ENCODE assay signal across 14 cellular contexts in the genomic region with DNA sequence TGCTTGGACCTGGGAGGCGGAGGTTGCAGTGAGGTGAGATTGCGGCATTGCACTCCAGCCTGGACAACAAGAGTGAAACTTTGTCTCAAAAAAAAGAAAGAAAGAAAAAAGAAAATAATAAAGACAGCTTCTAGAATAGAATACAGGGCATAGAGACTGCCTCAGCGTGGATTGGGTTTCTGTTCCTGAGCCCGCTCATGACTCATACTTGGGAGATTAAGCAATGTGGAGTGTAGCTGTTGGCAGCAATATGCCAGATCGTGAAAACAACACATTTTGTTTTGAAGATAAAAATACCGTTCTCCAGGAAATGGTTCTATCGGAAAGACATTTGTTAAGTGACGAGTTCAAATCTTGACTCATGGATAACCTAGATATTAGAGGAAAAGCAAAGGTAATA.
DNase-seq lines count a peak whose midpoint lies in the region; ATAC-seq and TF ChIP-seq lines count a peak whose summit lies in the region.
"Had no signal": no experiment of that assay in that cellular context is flagged by ENCODE, and none has a peak within 500 bp of the region (broad histone marks: within the 10 kb centered on the region; RNA-seq: fewer than 3 reads in every experiment).

No MANE protein-coding gene starts in this region.

- H3K14ac ChIP-seq in neuronal stem cell (ENCODE audit: low read length), result no peak overlapping the region

- DNase-seq in COLO829 (ENCODE audit: low spot score) (peak; percentile 32), OCI-M1 (lab: John Stamatoyannopoulos, UW) (peak; percentile 24), fibroblast of the aortic adventitia (ENCODE audit: low read depth) (peak; percentile 15), occipital lobe (lab: John Stamatoyannopoulos, UW) (peak; percentile 23), neuronal stem cell (ENCODE audit: low spot score) (no peak), iPS-NIHi7 (ENCODE audit: extremely low spot score) (no peak)
- DNase-seq: cerebellar nuclear complex, NCI-H446, sigmoid colon had no signal

- no peak overlapping the region for H4K91ac ChIP-seq in neuronal stem cell (ENCODE audit: low read depth, low read length, poor library complexity)

- no peak overlapping the region for H2BK5ac ChIP-seq in neuronal stem cell (ENCODE audit: low read length)

- H3K4me3 ChIP-seq in fibroblast of the aortic adventitia (ENCODE audit: low read depth, low read length) (no peak overlapping the region), neuronal stem cell (ENCODE audit: low read length in 2 of 2) (no peak overlapping the region)
- H3K4me3 ChIP-seq: HAP-1, sigmoid colon, tibial nerve had no signal

- H3K27ac ChIP-seq in neuronal stem cell (replicated peaks; ENCODE audit: low read length), result no peak overlapping the region
- H3K27ac ChIP-seq: sigmoid colon, tibial nerve had no signal

- no peaks in the 10 kb centered on the region for H3K4me1 ChIP-seq in neuronal stem cell (ENCODE audit: control insufficient read depth in 2 of 2, insufficient read depth in 1 of 2, low read depth in 1 of 2, low read length in 2 of 2)
- H3K4me1 ChIP-seq: HAP-1, sigmoid colon, tibial nerve had no signal

- H2BK120ac ChIP-seq in neuronal stem cell (ENCODE audit: low read depth, low read length), result no peak overlapping the region

- H2AFZ ChIP-seq in neuronal stem cell (ENCODE audit: low read length), result no peak overlapping the region

- H3K36me3 ChIP-seq in neuronal stem cell (replicated peaks in 1 of 2; ENCODE audit: control insufficient read depth in 2 of 2, insufficient read depth in 2 of 2, low read length in 2 of 2), result no peaks in the 10 kb centered on the region
- H3K36me3 ChIP-seq: HAP-1, sigmoid colon, tibial nerve had no signal

- no peak overlapping the region for H2AK5ac ChIP-seq in neuronal stem cell (ENCODE audit: low read depth, low read length)

- H3K9ac ChIP-seq in neuronal stem cell (ENCODE audit: low read depth, low read length, poor library complexity), result no peak overlapping the region

- no peak overlapping the region for H3K4ac ChIP-seq in neuronal stem cell (ENCODE audit: low read length)

- TF ChIP-seq CTCF in fibroblast of the aortic adventitia (IDR thresholded peaks at IDR 0.05; ENCODE audit: insufficient read depth, low read length), result no peak

- WGBS in neuronal stem cell (ENCODE audit: extremely low coverage in 2 of 2, insufficient read length in 2 of 2, insufficient replicate concordance in 1 of 2), 2 donors, result no CpG with 5 or more reads among the region's 8 CpGs

- no peak overlapping the region for H3K18ac ChIP-seq in neuronal stem cell (ENCODE audit: low read length)

- no peak overlapping the region for H4K8ac ChIP-seq in neuronal stem cell (ENCODE audit: low read depth, low read length)

- no peak overlapping the region for H3K4me2 ChIP-seq in neuronal stem cell (ENCODE audit: insufficient read depth, low read length, poor library complexity, severe bottlenecking)

- no peak overlapping the region for H3K23ac ChIP-seq in neuronal stem cell (ENCODE audit: low read depth, low read length, poor library complexity)

- ATAC-seq in GM21447 (IDR thresholded peaks at IDR 0.05; ENCODE audit: unreplicated experiment), result no peak
- ATAC-seq in HG02938 (IDR thresholded peaks at IDR 0.05; ENCODE audit: unreplicated experiment), result no peak
- ATAC-seq: activated CD4-positive, CD25-positive, alpha-beta regulatory T cell treated with anti-CD3 and anti-CD28 coated beads, Interleukin-2, amount 50 U/mL, for 24 hours had no signal

- H3K27me3 ChIP-seq in neuronal stem cell (ENCODE audit: control insufficient read depth in 3 of 3, insufficient read depth in 3 of 3, low read depth in 1 of 3, low read length in 3 of 3), result no peaks in the 10 kb centered on the region
- H3K27me3 ChIP-seq: sigmoid colon, tibial nerve had no signal

- no peaks in the 10 kb centered on the region for H3K9me3 ChIP-seq in neuronal stem cell (replicated peaks in 1 of 2; ENCODE audit: control insufficient read depth in 2 of 2, insufficient read depth in 1 of 2, low read depth in 1 of 2, low read length in 2 of 2)
- H3K9me3 ChIP-seq: HAP-1, sigmoid colon, tibial nerve had no signal

- no peak overlapping the region for H2BK12ac ChIP-seq in neuronal stem cell (ENCODE audit: low read length)

- no peaks in the 10 kb centered on the region for H3K79me1 ChIP-seq in neuronal stem cell (ENCODE audit: low read depth, low read length)

- H2BK15ac ChIP-seq in neuronal stem cell (ENCODE audit: low read length), result no peak overlapping the region

Comparison
In these comparisons a context has a peak if more than half of its experiments do, and no peak if none do; other contexts are left out.
1. DNase-seq: peak in COLO829 (single experiment), OCI-M1 (single experiment), fibroblast of the aortic adventitia (single experiment) and occipital lobe (single experiment); none in neuronal stem cell (single experiment) and iPS-NIHi7 (single experiment).